Comparison of ENCODE assay signal across 16 cellular contexts in the genomic region with DNA sequence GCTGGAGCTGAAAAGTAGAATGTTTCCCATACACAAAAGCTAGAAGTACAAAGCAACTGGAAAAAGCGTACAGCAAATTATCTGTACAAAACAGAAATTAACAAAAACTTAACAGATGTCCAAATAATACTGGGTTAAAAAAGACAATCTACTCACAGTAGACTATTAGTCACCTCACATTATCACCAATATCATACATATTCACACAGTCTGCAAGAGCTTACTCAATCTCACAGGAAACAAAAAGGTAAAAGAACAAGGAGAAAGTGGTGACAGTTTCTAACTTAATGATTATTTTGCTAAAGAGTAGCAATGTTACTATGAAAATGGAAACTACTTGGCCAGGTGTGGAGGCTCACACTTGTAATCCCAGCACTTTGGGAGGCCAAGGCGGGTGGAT. TPM values are rescaled to one million over a fixed set of nuclear protein-coding genes. Genes with fewer than 3 reads are reported as not detected.
DNase-seq lines count a peak whose midpoint lies in the region; ATAC-seq and TF ChIP-seq lines count a peak whose summit lies in the region.
"Had no signal": no experiment of that assay in that cellular context is flagged by ENCODE, and none has a peak within 500 bp of the region (broad histone marks: within the 10 kb centered on the region; RNA-seq: fewer than 3 reads in every experiment).

No MANE protein-coding gene starts in this region.

- peaks cover 7% of the 10 kb centered on the region for H4K20me1 ChIP-seq in fibroblast of lung (ENCODE audit: control insufficient read depth, extremely low read depth, insufficient read depth, low read length)

- no peak for ATAC-seq in WTC11
- no peak for ATAC-seq in stimulated activated naive B cell treated with anti-CD40 and anti-IgM and Interleukin-4, amounts not matched to agents 10 μg/mL and 1 μg/mL and 100 μg/mL, for 72 hours (replicated peaks)
- ATAC-seq in HG02970 (IDR thresholded peaks at IDR 0.05; ENCODE audit: low FRiP score, unreplicated experiment): no peak

- peaks cover 73% of the 10 kb centered on the region for H3K4me1 Mint-ChIP-seq in activated naive CD4-positive, alpha-beta T cell treated with anti-CD3 and anti-CD28 coated beads, Interleukin-2, amount 50 U/mL, for 24 hours
- H3K4me1 Mint-ChIP-seq in WTC11: peaks cover 35% of the 10 kb centered on the region
- H3K4me1 Mint-ChIP-seq in stimulated activated naive B cell treated with anti-CD40 and anti-IgM and Interleukin-4, amounts not matched to agents 10 μg/mL and 1 μg/mL and 100 μg/mL, for 72 hours: peaks cover 26 to 65% of the 10 kb centered on the region in 2 donors

- peaks cover 89% of the 10 kb centered on the region for H3K79me2 ChIP-seq in fibroblast of lung (ENCODE audit: control insufficient read depth, insufficient read depth, low read length)

- no peak for TF ChIP-seq CTCF in WTC11 (IDR thresholded peaks at IDR 0.05)
- no peak for TF ChIP-seq CTCF in fibroblast of lung (conservative IDR thresholded peaks at IDR 0.05 in 1 of 2, IDR thresholded peaks at IDR 0.05 in 1 of 2; ENCODE audit: low read depth in 1 of 2, low read length in 2 of 2)

- intact Hi-C loops in posterior cingulate gyrus (cut with DNase I): no loop called here

- DNase-seq in activated naive CD4-positive, alpha-beta T cell treated with Interleukin-2 at 50 U/mL for 16 hours: no peak
- no peak for DNase-seq in WTC11 (ENCODE audit: low spot score)
- DNase-seq in fibroblast of lung (ENCODE audit: low read depth in 2 of 2): no peak
- no peak for DNase-seq in stimulated activated naive B cell treated with anti-CD40 and anti-IgM and Interleukin-4, amounts not matched to agents 10 μg/mL and 1 μg/mL and 100 μg/mL, for 72 hours
- no peak for DNase-seq in NCI-H345 (lab: John Stamatoyannopoulos, UW)
- no peak for DNase-seq in posterior cingulate gyrus
- DNase-seq: activated CD4-positive, alpha-beta T cell treated with anti-CD3 and anti-CD28 coated beads for 1 hour; effector CD8-positive, alpha-beta T cell; NCI-H146; NCI-H774; pancreas had no signal

- H3K4me3 Mint-ChIP-seq in activated naive CD4-positive, alpha-beta T cell treated with anti-CD3 and anti-CD28 coated beads, Interleukin-2, amount 50 U/mL, for 24 hours: peak overlapping the region; percentile 74
- no peak overlapping the region for H3K4me3 Mint-ChIP-seq in WTC11
- H3K4me3 Mint-ChIP-seq in stimulated activated naive B cell treated with anti-CD40 and anti-IgM and Interleukin-4, amounts not matched to agents 10 μg/mL and 1 μg/mL and 100 μg/mL, for 72 hours: no peak overlapping the region

- CTCF ChIA-PET in WTC11 (lab: Charles Lee): interaction anchor here (1.1 to 1.3 kb wide), 2 partner anchors 11 to 12 kb away, joined by 3 read pairs; no protein-coding TSS in a partner anchor

- no peak overlapping the region for H3K4me3 ChIP-seq in fibroblast of lung (replicated peaks in 1 of 4; ENCODE audit: control extremely low read depth in 1 of 4, insufficient read depth in 1 of 4, low read depth in 3 of 4, low read length in 4 of 4)
- H3K4me3 ChIP-seq: adrenal gland, HAP-1, pancreas had no signal

- H3K4me1 ChIP-seq in fibroblast of lung (ENCODE audit: control insufficient read depth, extremely low read depth, insufficient read depth, low read length): peaks cover 10% of the 10 kb centered on the region

- no peaks in the 10 kb centered on the region for H3K36me3 ChIP-seq in fibroblast of lung (ENCODE audit: control insufficient read depth, insufficient read depth, low read length)
- H3K36me3 ChIP-seq: adrenal gland, pancreas had no signal

- H3K27me3 Mint-ChIP-seq in activated naive CD4-positive, alpha-beta T cell treated with anti-CD3 and anti-CD28 coated beads, Interleukin-2, amount 50 U/mL, for 24 hours: no peaks in the 10 kb centered on the region
- no peaks in the 10 kb centered on the region for H3K27me3 Mint-ChIP-seq in WTC11 (ENCODE audit: low read depth)
- no peaks in the 10 kb centered on the region for H3K27me3 Mint-ChIP-seq in stimulated activated naive B cell treated with anti-CD40 and anti-IgM and Interleukin-4, amounts not matched to agents 10 μg/mL and 1 μg/mL and 100 μg/mL, for 72 hours

- POLR2A ChIA-PET in WTC11 (lab: Charles Lee): no interaction called here

- H2AFZ ChIP-seq in fibroblast of lung (ENCODE audit: low read length): no peak overlapping the region

- H3K4me2 ChIP-seq in fibroblast of lung (ENCODE audit: extremely low read depth, insufficient read depth, low read length): no peak overlapping the region

- peaks cover 5% of the 10 kb centered on the region for H3K36me3 Mint-ChIP-seq in activated naive CD4-positive, alpha-beta T cell treated with anti-CD3 and anti-CD28 coated beads, Interleukin-2, amount 50 U/mL, for 24 hours
- peaks cover 2% of the 10 kb centered on the region; the same call in 1 of the 2 replicates for H3K36me3 Mint-ChIP-seq in WTC11
- peaks cover 10 to 19% of the 10 kb centered on the region in 2 donors for H3K36me3 Mint-ChIP-seq in stimulated activated naive B cell treated with anti-CD40 and anti-IgM and Interleukin-4, amounts not matched to agents 10 μg/mL and 1 μg/mL and 100 μg/mL, for 72 hours

- peak overlapping the region; percentile 46 for H3K27ac ChIP-seq in fibroblast of lung (ENCODE audit: insufficient read depth, low read length)
- H3K27ac ChIP-seq: pancreas had no signal

- H3K9me3 ChIP-seq in fibroblast of lung (ENCODE audit: control insufficient read depth, insufficient read depth, low read depth, low read length): no peaks in the 10 kb centered on the region
- H3K9me3 ChIP-seq: adrenal gland, HAP-1, pancreas had no signal

- no peak overlapping the region for H3K9ac ChIP-seq in fibroblast of lung (ENCODE audit: insufficient read depth, low read length)

- H3K9me3 Mint-ChIP-seq in activated naive CD4-positive, alpha-beta T cell treated with anti-CD3 and anti-CD28 coated beads, Interleukin-2, amount 50 U/mL, for 24 hours: no peaks in the 10 kb centered on the region
- no peaks in the 10 kb centered on the region for H3K9me3 Mint-ChIP-seq in WTC11
- H3K9me3 Mint-ChIP-seq in stimulated activated naive B cell treated with anti-CD40 and anti-IgM and Interleukin-4, amounts not matched to agents 10 μg/mL and 1 μg/mL and 100 μg/mL, for 72 hours: no peaks in the 10 kb centered on the region

- no peaks in the 10 kb centered on the region for H3K27me3 ChIP-seq in fibroblast of lung (ENCODE audit: control insufficient read depth, insufficient read depth, low read length)
- H3K27me3 ChIP-seq: adrenal gland, pancreas had no signal

- H3K27ac Mint-ChIP-seq in activated naive CD4-positive, alpha-beta T cell treated with anti-CD3 and anti-CD28 coated beads, Interleukin-2, amount 50 U/mL, for 24 hours: peak overlapping the region; percentile 86
- H3K27ac Mint-ChIP-seq in WTC11: peak overlapping the region; percentile 61
- peak overlapping the region; percentile 80 for H3K27ac Mint-ChIP-seq in stimulated activated naive B cell treated with anti-CD40 and anti-IgM and Interleukin-4, amounts not matched to agents 10 μg/mL and 1 μg/mL and 100 μg/mL, for 72 hours

TF ChIP-seq in WTC11, 78 proteins besides CTCF, POLR2A, EP300 and RAD21 (continues in another document):
- TF ChIP-seq, protein P1, sequence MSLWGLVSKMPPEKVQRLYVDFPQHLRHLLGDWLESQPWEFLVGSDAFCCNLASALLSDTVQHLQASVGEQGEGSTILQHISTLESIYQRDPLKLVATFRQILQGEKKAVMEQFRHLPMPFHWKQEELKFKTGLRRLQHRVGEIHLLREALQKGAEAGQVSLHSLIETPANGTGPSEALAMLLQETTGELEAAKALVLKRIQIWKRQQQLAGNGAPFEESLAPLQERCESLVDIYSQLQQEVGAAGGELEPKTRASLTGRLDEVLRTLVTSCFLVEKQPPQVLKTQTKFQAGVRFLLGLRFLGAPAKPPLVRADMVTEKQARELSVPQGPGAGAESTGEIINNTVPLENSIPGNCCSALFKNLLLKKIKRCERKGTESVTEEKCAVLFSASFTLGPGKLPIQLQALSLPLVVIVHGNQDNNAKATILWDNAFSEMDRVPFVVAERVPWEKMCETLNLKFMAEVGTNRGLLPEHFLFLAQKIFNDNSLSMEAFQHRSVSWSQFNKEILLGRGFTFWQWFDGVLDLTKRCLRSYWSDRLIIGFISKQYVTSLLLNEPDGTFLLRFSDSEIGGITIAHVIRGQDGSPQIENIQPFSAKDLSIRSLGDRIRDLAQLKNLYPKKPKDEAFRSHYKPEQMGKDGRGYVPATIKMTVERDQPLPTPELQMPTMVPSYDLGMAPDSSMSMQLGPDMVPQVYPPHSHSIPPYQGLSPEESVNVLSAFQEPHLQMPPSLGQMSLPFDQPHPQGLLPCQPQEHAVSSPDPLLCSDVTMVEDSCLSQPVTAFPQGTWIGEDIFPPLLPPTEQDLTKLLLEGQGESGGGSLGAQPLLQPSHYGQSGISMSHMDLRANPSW (CRISPR knock-in tag; conservative IDR thresholded peaks at IDR 0.05; ENCODE audit: low read depth): no peak
- TF ChIP-seq NFATC4 (CRISPR knock-in tag; IDR thresholded peaks at IDR 0.05) (no peak), PRRX2 (CRISPR knock-in tag; IDR thresholded peaks at IDR 0.05) (no peak), ATF1 (CRISPR knock-in tag; IDR thresholded peaks at IDR 0.05) (no peak)

RNA-seq across cellular contexts. Expression of gene CELF1, which starts 11.9 kb away (rescaled TPM):
- total RNA-seq in WTC11 (2021): 160 to 177 TPM (median 169 TPM) in 3 replicates
- total RNA-seq in fibroblast of lung: 74.2 and 100 TPM in 2 replicates
- polyA plus RNA-seq in fibroblast of lung: 72.6 and 81.1 TPM in 2 replicates
- polyA plus RNA-seq in fibroblast of lung (2012): 30.6 and 38.4 TPM in 2 replicates
- polyA minus RNA-seq in fibroblast of lung (ENCODE audit: low replicate concordance): 116 and 194 TPM in 2 replicates

RNA-seq across cellular contexts. Expression of gene PTPMT1, which starts 24.3 kb away (rescaled TPM):
- total RNA-seq in WTC11 (2021) (49.5 to 69.4 TPM (median 65.4 TPM) in 3 replicates), fibroblast of lung (58.6 and 84.9 TPM in 2 replicates)
- 47.8 and 55.4 TPM in 2 replicates for polyA plus RNA-seq in fibroblast of lung
- polyA plus RNA-seq in fibroblast of lung (2012): 63.1 and 71.9 TPM in 2 replicates
- 12.2 and 20.1 TPM in 2 replicates for polyA minus RNA-seq in fibroblast of lung (ENCODE audit: low replicate concordance)

RNA-seq across cellular contexts. Expression of gene KBTBD4, which starts 37.7 kb away (rescaled TPM):
- total RNA-seq in WTC11 (2021): 12.3 to 14.3 TPM (median 13.9 TPM) in 3 replicates
- 17.7 and 20.0 TPM in 2 replicates for total RNA-seq in fibroblast of lung
- polyA plus RNA-seq in fibroblast of lung: 19.9 and 21.7 TPM in 2 replicates
- 17.1 and 19.6 TPM in 2 replicates for polyA plus RNA-seq in fibroblast of lung (2012)
- polyA minus RNA-seq in fibroblast of lung (ENCODE audit: low replicate concordance): 39.5 and 51.3 TPM in 2 replicates

RNA-seq across cellular contexts. Expression of gene NDUFS3, which starts 37.8 kb away (rescaled TPM):
- total RNA-seq in WTC11 (2021) (111 to 140 TPM (median 125 TPM) in 3 replicates), fibroblast of lung (76.5 and 78.8 TPM in 2 replicates)
- 113 and 164 TPM in 2 replicates for polyA plus RNA-seq in fibroblast of lung
- 95.1 and 110 TPM in 2 replicates for polyA plus RNA-seq in fibroblast of lung (2012)
- polyA minus RNA-seq in fibroblast of lung (ENCODE audit: low replicate concordance): 66.2 and 84.8 TPM in 2 replicates

RNA-seq across cellular contexts. Expression of gene FAM180B, which starts 45.4 kb away (rescaled TPM):
- 0.16 to 0.28 TPM in 2 of 3 replicates, not detected in the other for total RNA-seq in WTC11 (2021)
- not detected in 2 replicates for total RNA-seq in fibroblast of lung
- not detected in 2 replicates for polyA plus RNA-seq in fibroblast of lung
- not detected in 2 replicates for polyA plus RNA-seq in fibroblast of lung (2012)
- polyA minus RNA-seq in fibroblast of lung (ENCODE audit: low replicate concordance): not detected in 2 replicates
- total RNA-seq: liver had no signal
- polyA plus RNA-seq: liver, pancreas had no signal
